1 cellular context compared by ENCODE assay signal in genomic region chrX:103783971-103784370, GRCh38.
TF ChIP-seq lines count a peak whose summit lies in the region.

No MANE protein-coding gene starts in this region.

TF ChIP-seq in IMR-90, 13 proteins besides CTCF, POLR2A, EP300 and RAD21 (continued from another document):
- TF ChIP-seq CEBPB (IDR thresholded peaks at IDR 0.05; ENCODE audit: low read depth, low read length) (no peak), MAFK (IDR thresholded peaks at IDR 0.05; ENCODE audit: low read depth, low read length) (no peak), MXI1 (IDR thresholded peaks at IDR 0.05; ENCODE audit: borderline replicate concordance, low read depth, low read length) (no peak), BHLHE40 (IDR thresholded peaks at IDR 0.05; ENCODE audit: low read depth, low read length) (no peak), MAZ (IDR thresholded peaks at IDR 0.05; ENCODE audit: borderline replicate concordance, low read depth, low read length) (no peak), RCOR1 (IDR thresholded peaks at IDR 0.05; ENCODE audit: insufficient replicate concordance, low read length) (no peak)
TF ChIP-seq in IMR-90: peak in this region for 0.
